In the genomic region with DNA sequence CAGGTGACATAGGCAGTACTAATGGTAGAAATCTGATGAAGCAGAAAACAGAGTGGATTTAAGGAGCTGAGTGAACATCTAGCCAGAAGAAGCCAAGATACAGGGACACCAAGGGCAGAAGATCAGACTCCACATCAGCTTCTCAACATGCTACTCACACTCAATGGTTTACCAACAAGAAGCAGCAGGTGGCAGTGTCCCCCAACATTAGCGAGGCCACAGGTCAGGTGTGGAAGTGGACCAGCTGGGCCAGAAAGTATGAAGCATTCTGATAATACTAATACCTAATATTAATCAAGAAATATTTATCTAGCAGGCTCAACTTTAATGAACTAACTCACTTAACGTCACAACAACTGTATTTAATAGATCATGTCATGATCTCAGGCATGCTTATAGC, we compare ENCODE assay signal across 8 cellular contexts.
DNase-seq lines count a peak whose midpoint lies in the region; ATAC-seq and TF ChIP-seq lines count a peak whose summit lies in the region.

No MANE protein-coding gene starts in this region.

- no peaks in the 10 kb centered on the region for H3F3A ChIP-seq in smooth muscle cell (ENCODE audit: low read depth)

- H3K9ac ChIP-seq in smooth muscle cell (ENCODE audit: low read depth), result no peak overlapping the region

- H3K4me2 ChIP-seq in smooth muscle cell, result no peak overlapping the region

- ATAC-seq in GM19023 (IDR thresholded peaks at IDR 0.05; ENCODE audit: unreplicated experiment) (peak; percentile 87), HG03354 (IDR thresholded peaks at IDR 0.05; ENCODE audit: poor library complexity, severe bottlenecking, unreplicated experiment) (peak; percentile 89)

- H3K27ac ChIP-seq in CD8-positive, alpha-beta memory T cell (ENCODE audit: low read depth, low read length), result no peak overlapping the region
- no peak overlapping the region for H3K27ac ChIP-seq in right atrium auricular region
- no peak overlapping the region for H3K27ac ChIP-seq in smooth muscle cell (ENCODE audit: low read depth)

- no peaks in the 10 kb centered on the region for H3K9me3 Mint-ChIP-seq in CD8-positive, alpha-beta memory T cell

- no peaks in the 10 kb centered on the region for H3K36me3 Mint-ChIP-seq in CD8-positive, alpha-beta memory T cell

- no peak overlapping the region for H3K27ac Mint-ChIP-seq in CD8-positive, alpha-beta memory T cell

- H3K4me3 Mint-ChIP-seq in CD8-positive, alpha-beta memory T cell, result no peak overlapping the region

- H3K4me1 ChIP-seq in CD8-positive, alpha-beta memory T cell (ENCODE audit: insufficient read depth, low read length), result no peaks in the 10 kb centered on the region
- H3K4me1 ChIP-seq in right atrium auricular region (no peaks in the 10 kb centered on the region), smooth muscle cell (ENCODE audit: low read depth) (no peaks in the 10 kb centered on the region)

- H3K79me2 ChIP-seq in smooth muscle cell (ENCODE audit: low read depth), result no peaks in the 10 kb centered on the region

- no peaks in the 10 kb centered on the region for H3K9me3 ChIP-seq in CD8-positive, alpha-beta memory T cell (ENCODE audit: low read length)
- H3K9me3 ChIP-seq in right atrium auricular region (no peaks in the 10 kb centered on the region), smooth muscle cell (replicated peaks; ENCODE audit: low read depth) (no peaks in the 10 kb centered on the region)

- no peaks in the 10 kb centered on the region for H4K20me1 ChIP-seq in smooth muscle cell (ENCODE audit: low read depth)

- DNase-seq in CD8-positive, alpha-beta memory T cell, result peak; percentile 2 to 52 (median 11)
- DNase-seq in SW480 (ENCODE audit: low spot score) (peak; percentile 31), amniotic stem cell (lab: John Stamatoyannopoulos, UW) (peak; percentile 51), right atrium auricular region (ENCODE audit: low spot score) (peak; percentile 71), smooth muscle cell (lab: John Stamatoyannopoulos, UW; ENCODE audit: unreplicated experiment) (no peak), ecto neural progenitor cell (ENCODE audit: low spot score) (no peak)

- no peak overlapping the region for H2AFZ ChIP-seq in smooth muscle cell (ENCODE audit: low read depth)

- no peaks in the 10 kb centered on the region for H3K4me1 Mint-ChIP-seq in CD8-positive, alpha-beta memory T cell

- no peak overlapping the region for H3K4me3 ChIP-seq in CD8-positive, alpha-beta memory T cell (ENCODE audit: low read length)
- H3K4me3 ChIP-seq in right atrium auricular region (no peak overlapping the region), smooth muscle cell (no peak overlapping the region)

- CTCF ChIA-PET in CD8-positive, alpha-beta memory T cell (lab: Charles Lee), result interaction anchor here (0.8 to 2.5 kb wide), 5 partner anchors 9 to 81 kb away, joined by 3 to 20 read pairs (median 3); no protein-coding TSS in a partner anchor

- no peaks in the 10 kb centered on the region for H3K36me3 ChIP-seq in CD8-positive, alpha-beta memory T cell (ENCODE audit: insufficient read depth, low read length)
- H3K36me3 ChIP-seq in right atrium auricular region (no peaks in the 10 kb centered on the region), smooth muscle cell (ENCODE audit: low read depth) (no peaks in the 10 kb centered on the region)

- peak; percentile 39 to 75 for TF ChIP-seq CTCF in right atrium auricular region (IDR thresholded peaks at IDR 0.05)
- TF ChIP-seq CTCF in smooth muscle cell (IDR thresholded peaks at IDR 0.05; ENCODE audit: borderline replicate concordance, insufficient read depth, poor library complexity, severe bottlenecking), result peak; percentile 55

- POLR2A ChIA-PET in CD8-positive, alpha-beta memory T cell (lab: Charles Lee), result no interaction called here

- no peaks in the 10 kb centered on the region for H3K27me3 ChIP-seq in CD8-positive, alpha-beta memory T cell (ENCODE audit: insufficient read depth, low read length, poor library complexity, severe bottlenecking)
- H3K27me3 ChIP-seq in right atrium auricular region, result no peaks in the 10 kb centered on the region
- no peaks in the 10 kb centered on the region for H3K27me3 ChIP-seq in smooth muscle cell (ENCODE audit: low read depth)

- H3K27me3 Mint-ChIP-seq in CD8-positive, alpha-beta memory T cell, result no peaks in the 10 kb centered on the region

- 49% methylated on average over 2 of the region's 2 CpGs for WGBS in smooth muscle cell (ENCODE audit: low lambda C conversion rate)

Comparison
In these comparisons a context has a peak if more than half of its experiments do, and no peak if none do; other contexts are left out.
1. DNase-seq: peak in CD8-positive, alpha-beta memory T cell (5 of 5), SW480 (single experiment), amniotic stem cell (single experiment) and right atrium auricular region (single experiment); none in smooth muscle cell (single experiment) and ecto neural progenitor cell (single experiment).